8 cellular contexts compared by ENCODE assay signal in the genomic region with DNA sequence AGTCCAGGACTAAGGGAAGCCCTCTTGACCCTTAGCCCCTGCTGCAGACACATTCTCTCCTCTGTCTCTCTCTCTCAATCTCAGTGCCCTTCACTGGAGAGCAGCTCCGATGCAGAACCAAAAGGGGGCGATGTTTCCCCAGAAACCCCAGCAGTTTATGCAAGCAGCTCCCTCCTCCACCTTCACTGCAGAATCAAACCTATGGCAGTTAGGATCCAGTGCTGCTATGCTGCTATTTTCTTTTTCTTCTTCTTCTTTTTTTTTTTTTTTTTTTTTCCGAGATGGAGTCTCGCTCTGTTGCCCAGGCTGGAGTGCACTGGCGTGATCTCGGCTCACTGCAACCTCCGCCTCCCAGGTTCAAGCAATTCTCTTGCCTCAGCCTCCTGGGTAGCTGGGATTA.
A peak's percentile ranks its signal among the peaks of the same experiment; 100 is the strongest.
DNase-seq lines count a peak whose midpoint lies in the region; TF ChIP-seq lines count a peak whose summit lies in the region.
"Not testable (repeated sequence)": the region's sequence is repeated elsewhere in the genome, so short reads cannot be mapped to it uniquely, and the experiment has no call there.

No MANE protein-coding gene starts in this region.

- not testable (repeated sequence) for H3K4me3 ChIP-seq in WERI-Rb-1 (ENCODE audit: low read depth, low read length); neutrophil (ENCODE audit: low read depth in 1 of 2, low read length in 1 of 2)

- not testable (repeated sequence) for H3K27me3 ChIP-seq in WERI-Rb-1 (ENCODE audit: insufficient read depth, low read depth, severe bottlenecking); neutrophil

- DNase-seq in COR-L47 (lab: John Stamatoyannopoulos, UW) (peak; percentile 49), HS-27A (ENCODE audit: low read depth) (peak; percentile 84), NCI-H69 (lab: John Stamatoyannopoulos, UW) (peak; percentile 74), WERI-Rb-1 (peak; percentile 83), amygdala (lab: John Stamatoyannopoulos, UW) (peak in 50 of 56 donors; percentile 6 to 85 (median 45)), glomerular visceral epithelial cell (ENCODE audit: extremely low spot score) (peak; percentile 87)
- DNase-seq in stimulated activated CD8-positive, alpha-beta memory T cell treated with anti-CD3 and anti-CD28 coated beads, Interleukin-7, amount 100 ng/mL, for 24 hours (ENCODE audit: low read depth) = peak; percentile 64

- TF ChIP-seq CTCF in WERI-Rb-1 (IDR thresholded peaks at IDR 0.05; ENCODE audit: low read depth, low read length) (peak; percentile 82), neutrophil (IDR thresholded peaks at IDR 0.05) (peak; percentile 62)

- H3K27ac ChIP-seq in WERI-Rb-1, neutrophil: not testable (repeated sequence)

- H3K9me3 ChIP-seq in WERI-Rb-1 (ENCODE audit: severe bottlenecking); neutrophil: not testable (repeated sequence)

- H3K4me1 ChIP-seq in neutrophil (ENCODE audit: control insufficient read depth in 1 of 2, insufficient read depth in 1 of 2, low read depth in 1 of 2, low read length in 1 of 2) = not testable (repeated sequence)

- not testable (repeated sequence) for H3K36me3 ChIP-seq in WERI-Rb-1, neutrophil
